In genomic region chr16:85270365-85270764, GRCh38 we compare ENCODE assay signal across 15 cellular contexts.
"Had no signal": no experiment of that assay in that cellular context is flagged by ENCODE, and none has a peak within 500 bp of the region (broad histone marks: within the 10 kb centered on the region; RNA-seq: fewer than 3 reads in every experiment).

No MANE protein-coding gene starts in this region.

- DNase-seq: activated CD4-positive, alpha-beta T cell treated with anti-CD3 and anti-CD28 coated beads, Interleukin-2, amount 50 U/mL, for 1 hour; activated CD4-positive, CD25-positive, alpha-beta regulatory T cell; activated naive CD4-positive, alpha-beta T cell treated with anti-CD3 and anti-CD28 coated beads, Interleukin-2, amount 50 U/mL, for 16 hours; amniotic stem cell; dorsolateral prefrontal cortex; esophagus squamous epithelium; gastrocnemius medialis; left ventricle myocardium superior; mesenchymal stem cell; small intestine; stomach; uterus had no signal

- H3K4me3 ChIP-seq: breast epithelium, dorsolateral prefrontal cortex, esophagus squamous epithelium, gastrocnemius medialis, right atrium auricular region, stomach, uterus had no signal

- H3K27me3 ChIP-seq: breast epithelium, dorsolateral prefrontal cortex, gastrocnemius medialis, right atrium auricular region, stomach, uterus had no signal

- H3K27ac Mint-ChIP-seq: activated T-helper 2 cell treated with anti-CD3 and anti-CD28 coated beads, Interferon-gamma antibody, Interleukin-2, Interleukin-4, amounts not matched to agents 10 μg/mL and 5 μg/mL and 100 μg/mL, durations not matched to agents 14 hours and 24 hours and 36 hours had no signal

- H3K36me3 ChIP-seq: breast epithelium, esophagus squamous epithelium, gastrocnemius medialis, right atrium auricular region, stomach, uterus had no signal

- ATAC-seq: gastrocnemius medialis, left ventricle myocardium superior had no signal

- H3K9me3 ChIP-seq: breast epithelium, esophagus squamous epithelium, gastrocnemius medialis, right atrium auricular region, stomach, uterus had no signal

- H3K4me1 ChIP-seq: breast epithelium, esophagus squamous epithelium, gastrocnemius medialis, right atrium auricular region, uterus had no signal

- H3K9me3 Mint-ChIP-seq: activated T-helper 2 cell treated with anti-CD3 and anti-CD28 coated beads, Interferon-gamma antibody, Interleukin-2, Interleukin-4, amounts not matched to agents 10 μg/mL and 5 μg/mL and 100 μg/mL, durations not matched to agents 14 hours and 24 hours and 36 hours had no signal

- H3K27ac ChIP-seq: breast epithelium, dorsolateral prefrontal cortex, esophagus squamous epithelium, gastrocnemius medialis, right atrium auricular region, stomach, uterus had no signal
